ENCODE assay signal across 10 cellular contexts in the genomic region with DNA sequence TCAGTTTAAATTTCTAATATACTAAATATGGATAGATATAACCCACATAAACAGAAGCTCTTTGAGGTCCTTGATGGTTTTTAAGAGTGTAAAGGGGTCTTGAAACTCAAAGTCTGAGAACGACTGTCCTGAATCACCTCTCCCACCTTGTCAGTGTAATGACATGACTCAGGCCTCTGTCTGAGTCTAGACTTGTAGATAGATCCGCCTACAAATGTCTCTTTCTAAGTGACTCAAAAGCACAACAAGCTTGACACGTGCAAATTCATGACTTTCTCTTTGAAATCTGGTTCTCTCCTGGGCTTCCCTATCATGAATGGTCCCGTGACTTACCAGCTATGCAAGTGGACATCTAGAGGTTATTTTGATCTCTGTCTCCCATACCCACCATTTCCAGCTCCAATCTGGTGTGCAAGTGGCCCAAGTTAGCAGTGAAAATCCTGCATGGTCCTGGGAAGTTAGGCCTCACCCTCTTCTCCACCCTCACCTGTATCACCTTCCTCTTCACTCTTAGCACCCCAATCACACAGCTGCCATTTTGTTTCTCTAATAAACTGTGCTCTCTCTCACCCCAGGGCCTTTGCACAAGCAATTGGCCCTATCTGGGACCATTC. TPM values are rescaled to one million over a fixed set of nuclear protein-coding genes. Genes with fewer than 3 reads are reported as not detected.
A peak's percentile ranks its signal among the peaks of the same experiment; 100 is the strongest.
DNase-seq lines count a peak whose midpoint lies in the region; ATAC-seq lines count a peak whose summit lies in the region.
"Not testable (repeated sequence)": the region's sequence is repeated elsewhere in the genome, so short reads cannot be mapped to it uniquely, and the experiment has no call there.
"Had no signal": no experiment of that assay in that cellular context is flagged by ENCODE, and none has a peak within 500 bp of the region (broad histone marks: within the 10 kb centered on the region; RNA-seq: fewer than 3 reads in every experiment).

No MANE protein-coding gene starts in this region.

- not testable (repeated sequence) for H3K9ac ChIP-seq in mesenchymal stem cell (ENCODE audit: low read length)

- H2BK15ac ChIP-seq in mesenchymal stem cell (ENCODE audit: low read depth, poor library complexity, severe bottlenecking), result not testable (repeated sequence)

- H3K9me3 ChIP-seq in mesenchymal stem cell (ENCODE audit: control insufficient read depth, low read length), result not testable (repeated sequence)

- peaks cover 65% of the 10 kb centered on the region for H3K4me1 Mint-ChIP-seq in activated naive CD8-positive, alpha-beta T cell treated with anti-CD3 and anti-CD28 coated beads, Interleukin-2, amount 10 ng/mL, durations not matched to agents 7 days and 5 days

- H2BK12ac ChIP-seq in mesenchymal stem cell (ENCODE audit: low read length in 2 of 2), result not testable (repeated sequence)

- not testable (repeated sequence) for H4K91ac ChIP-seq in mesenchymal stem cell (ENCODE audit: low read length)

- ATAC-seq in GM18858 (IDR thresholded peaks at IDR 0.05; ENCODE audit: unreplicated experiment) (peak; percentile 35), GM21529 (IDR thresholded peaks at IDR 0.05; ENCODE audit: unreplicated experiment) (peak; percentile 32), HG02885 (IDR thresholded peaks at IDR 0.05; ENCODE audit: poor library complexity, unreplicated experiment) (peak; percentile 57), HG03469 (IDR thresholded peaks at IDR 0.05; ENCODE audit: unreplicated experiment) (peak; percentile 31)
- ATAC-seq in activated naive CD8-positive, alpha-beta T cell treated with anti-CD3 and anti-CD28 coated beads, Interleukin-2, amount 10 ng/mL, durations not matched to agents 7 days and 5 days (ENCODE audit: low read depth), result not testable (repeated sequence)

- H3K36me3 Mint-ChIP-seq in activated naive CD8-positive, alpha-beta T cell treated with anti-CD3 and anti-CD28 coated beads, Interleukin-2, amount 10 ng/mL, durations not matched to agents 7 days and 5 days, result not testable (repeated sequence)

- not testable (repeated sequence) for H4K8ac ChIP-seq in mesenchymal stem cell (ENCODE audit: low read length)

- H3K4me3 Mint-ChIP-seq in activated naive CD8-positive, alpha-beta T cell treated with anti-CD3 and anti-CD28 coated beads, Interleukin-2, amount 10 ng/mL, durations not matched to agents 7 days and 5 days, result not testable (repeated sequence)

- H3K18ac ChIP-seq in mesenchymal stem cell (ENCODE audit: low read depth in 1 of 2, low read length in 2 of 2), result not testable (repeated sequence)

- H2BK120ac ChIP-seq in mesenchymal stem cell (ENCODE audit: low read depth, low read length), result not testable (repeated sequence)

- H3K27ac ChIP-seq in mesenchymal stem cell (ENCODE audit: low read length, poor library complexity, severe bottlenecking), result not testable (repeated sequence)

- POLR2A ChIA-PET in activated naive CD8-positive, alpha-beta T cell treated with anti-CD3 and anti-CD28 coated beads, Interleukin-2, amount 10 ng/mL, durations not matched to agents 7 days and 5 days (lab: Charles Lee), result not testable (repeated sequence)

- not testable (repeated sequence) for H3K9me3 Mint-ChIP-seq in activated naive CD8-positive, alpha-beta T cell treated with anti-CD3 and anti-CD28 coated beads, Interleukin-2, amount 10 ng/mL, durations not matched to agents 7 days and 5 days

- H2AK5ac ChIP-seq in mesenchymal stem cell (ENCODE audit: low read length, severe bottlenecking), result not testable (repeated sequence)

- 52% methylated on average over 4 of the region's 4 CpGs for WGBS in mesenchymal stem cell

- not testable (repeated sequence) for H3K36me3 ChIP-seq in mesenchymal stem cell (ENCODE audit: control insufficient read depth in 1 of 2, insufficient read depth in 2 of 2, low read depth in 1 of 2, low read length in 2 of 2)

- H3K27me3 ChIP-seq in mesenchymal stem cell (ENCODE audit: control insufficient read depth in 1 of 2, insufficient read depth in 1 of 2, low read length in 2 of 2), result not testable (repeated sequence)

- not testable (repeated sequence) for H2BK5ac ChIP-seq in mesenchymal stem cell (ENCODE audit: low read depth, low read length, poor library complexity, severe bottlenecking)

- DNase-seq in activated CD4-positive, alpha-beta T cell treated with anti-CD3 and anti-CD28 coated beads for 4 hours, result peak; percentile 19 to 22
- DNase-seq in activated naive CD8-positive, alpha-beta T cell treated with anti-CD3 and anti-CD28 coated beads, Interleukin-2, amount 10 ng/mL, durations not matched to agents 7 days and 5 days, result not testable (repeated sequence)
- peak; percentile 36 for DNase-seq in mesenchymal stem cell

- H3K4me1 ChIP-seq in mesenchymal stem cell (ENCODE audit: control insufficient read depth, insufficient read depth, low read depth, low read length), result not testable (repeated sequence)

- H3K23ac ChIP-seq in mesenchymal stem cell (ENCODE audit: low read length in 2 of 2), result not testable (repeated sequence)

- H3K14ac ChIP-seq in mesenchymal stem cell (ENCODE audit: low read length in 2 of 2), result not testable (repeated sequence)

- not testable (repeated sequence) for H2AFZ ChIP-seq in mesenchymal stem cell (ENCODE audit: low read depth, low read length)

- not testable (repeated sequence) for H3K4me2 ChIP-seq in mesenchymal stem cell (ENCODE audit: low read length, poor library complexity, severe bottlenecking)

- H3K27ac Mint-ChIP-seq in activated naive CD8-positive, alpha-beta T cell treated with anti-CD3 and anti-CD28 coated beads, Interleukin-2, amount 10 ng/mL, durations not matched to agents 7 days and 5 days, result peak overlapping the region; percentile 86

- H3K27me3 Mint-ChIP-seq in activated naive CD8-positive, alpha-beta T cell treated with anti-CD3 and anti-CD28 coated beads, Interleukin-2, amount 10 ng/mL, durations not matched to agents 7 days and 5 days, result not testable (repeated sequence)

- not testable (repeated sequence) for H3K4me3 ChIP-seq in mesenchymal stem cell (ENCODE audit: insufficient read depth in 1 of 2, low read depth in 1 of 2, low read length in 2 of 2)

- not testable (repeated sequence) for H3K79me1 ChIP-seq in mesenchymal stem cell (replicated peaks; ENCODE audit: low read length, poor library complexity, severe bottlenecking)

- not testable (repeated sequence) for H3K4ac ChIP-seq in mesenchymal stem cell (ENCODE audit: low read depth in 1 of 2, low read length in 2 of 2)

RNA-seq across cellular contexts. Expression of gene C10orf67, which starts 20.9 kb away (rescaled TPM):
- under 1 TPM in 1 of 2 experiments, not detected in 1; 0.20 TPM for total RNA-seq in activated naive CD8-positive, alpha-beta T cell treated with anti-CD3 and anti-CD28 coated beads, Interleukin-2, amount 10 ng/mL, durations not matched to agents 7 days and 5 days
- 0.15 TPM for polyA plus RNA-seq in mesenchymal stem cell (2013, experiment 1 of 2)
- polyA plus RNA-seq in mesenchymal stem cell (2013, experiment 2 of 2), result 0.05 TPM
- total RNA-seq: SJSA1, vagina had no signal
- polyA plus RNA-seq: immature natural killer cell had no signal
